ENCODE assay signal across 8 cellular contexts in the genomic region with DNA sequence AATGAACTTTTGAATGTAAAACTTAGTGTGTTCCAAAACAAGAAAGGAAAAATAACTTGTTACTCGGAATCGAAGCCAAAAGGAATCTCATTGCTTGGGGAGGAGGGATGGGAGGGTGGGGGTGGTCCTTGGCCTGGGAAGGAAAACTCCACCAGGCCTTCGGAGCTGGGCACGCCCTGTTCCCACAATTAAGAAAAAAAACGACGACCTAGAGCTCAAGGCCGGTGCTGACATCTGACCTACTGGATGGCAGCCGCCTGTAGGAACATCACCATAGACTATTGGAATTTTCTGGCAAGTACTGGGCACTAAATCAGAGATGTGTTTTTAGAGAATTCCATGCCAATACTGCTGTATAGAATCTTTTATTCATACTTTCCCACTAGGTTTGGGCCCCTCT. TPM values are rescaled to one million over a fixed set of nuclear protein-coding genes. Genes with fewer than 3 reads are reported as not detected.
DNase-seq lines count a peak whose midpoint lies in the region; TF ChIP-seq lines count a peak whose summit lies in the region.

No MANE protein-coding gene starts in this region.

- H3K27ac ChIP-seq in ascending aorta (peak overlapping the region; percentile 92 to 95), iPS-20b (ENCODE audit: low read length) (no peak overlapping the region), subcutaneous abdominal adipose tissue (ENCODE audit: low read depth, low read length) (peak overlapping the region; percentile 99)

- no peak for TF ChIP-seq CTCF in ascending aorta (IDR thresholded peaks at IDR 0.05)

- H3K27me3 ChIP-seq in ascending aorta = no peaks in the 10 kb centered on the region
- H3K27me3 ChIP-seq in iPS-20b (ENCODE audit: insufficient read depth, low read length) = no peaks in the 10 kb centered on the region
- no peaks in the 10 kb centered on the region for H3K27me3 ChIP-seq in subcutaneous abdominal adipose tissue (ENCODE audit: control insufficient read depth in 5 of 5, insufficient read depth in 4 of 5, low read length in 5 of 5)

- H3K4me3 ChIP-seq in ascending aorta (peak overlapping the region; percentile 89 to 91), iPS-20b (ENCODE audit: low read length) (peak overlapping the region; percentile 94), subcutaneous abdominal adipose tissue (ENCODE audit: low read depth in 1 of 5, low read length in 5 of 5) (peak overlapping the region; percentile 63 to 92 (median 79))

- H3K4me1 ChIP-seq in ascending aorta (peaks cover 13 to 46% of the 10 kb centered on the region in 2 donors), iPS-20b (ENCODE audit: insufficient read depth, low read length) (peaks cover 27% of the 10 kb centered on the region; the same call in 1 of the 2 replicates), subcutaneous abdominal adipose tissue (ENCODE audit: control insufficient read depth in 5 of 5, insufficient read depth in 5 of 5, low read length in 5 of 5) (peaks cover 19 to 79% (median 73%) of the 10 kb centered on the region in 5 donors)

- H3K9me3 ChIP-seq in ascending aorta = no peaks in the 10 kb centered on the region
- H3K9me3 ChIP-seq in iPS-20b (ENCODE audit: insufficient read depth, low read depth, low read length) = no peaks in the 10 kb centered on the region
- H3K9me3 ChIP-seq in subcutaneous abdominal adipose tissue (ENCODE audit: control insufficient read depth in 5 of 5, low read length in 5 of 5) = no peaks in the 10 kb centered on the region

- intact Hi-C loops in ascending aorta (cut with DNase I) = no loop called here

- H3K9ac ChIP-seq in iPS-20b (ENCODE audit: low read depth, low read length) = peak overlapping the region; percentile 83
- H3K9ac ChIP-seq in subcutaneous abdominal adipose tissue (ENCODE audit: low read length in 5 of 5) = peak overlapping the region; percentile 95 to 99 (median 97)

- H3K36me3 ChIP-seq in ascending aorta = peaks cover under 1 to 4% of the 10 kb centered on the region in 2 donors
- peaks cover 6% of the 10 kb centered on the region for H3K36me3 ChIP-seq in iPS-20b (ENCODE audit: insufficient read depth, low read depth, low read length)
- H3K36me3 ChIP-seq in subcutaneous abdominal adipose tissue (ENCODE audit: control insufficient read depth in 5 of 5, insufficient read depth in 5 of 5, low read length in 5 of 5) = peaks cover 0 to 2% (median 0%) of the 10 kb centered on the region in 5 donors

- DNase-seq in AG08395 (ENCODE audit: low spot score) (peak; percentile 41), HT-29 (ENCODE audit: low spot score) (peak; percentile 41), ascending aorta (ENCODE audit: low spot score in 2 of 2) (peak in 1 of 2 donors; percentile 82), GOT3 (lab: John Stamatoyannopoulos, UW) (no peak), SHP77 treated with DMSO at 0.1 percent for 48 hours (lab: John Stamatoyannopoulos, UW) (no peak)
- DNase-seq in activated CD4-positive, CD25-positive, alpha-beta regulatory T cell (lab: John Stamatoyannopoulos, UW) = no peak

RNA-seq across cellular contexts. Expression of a gene that starts 0.8 kb away (rescaled TPM):
- 98.1 and 99.6 TPM in 2 replicates for total RNA-seq in HT-29 (2014; rRNA removed; shearing (Covaris generic))
- total RNA-seq in ascending aorta = 104 TPM

RNA-seq across cellular contexts. Expression of a gene that starts 53.4 kb away (rescaled TPM):
- total RNA-seq in HT-29 (2014; rRNA removed; shearing (Covaris generic)) = 55.8 and 62.9 TPM in 2 replicates
- total RNA-seq in ascending aorta = 150 TPM

Comparison
In these comparisons a context has a peak if more than half of its experiments do, and no peak if none do; other contexts are left out.
1. DNase-seq: peak in AG08395 (single experiment) and HT-29 (single experiment); none in activated CD4-positive, CD25-positive, alpha-beta regulatory T cell (0 of 4), GOT3 (single experiment) and SHP77 treated with DMSO at 0.1 percent for 48 hours (single experiment).
2. Peak in every context shown above with its lines, with median percentiles within 50 percentile points of each other: H3K4me3 ChIP-seq.